12 cellular contexts compared by ENCODE assay signal in genomic region chr19:45472557-45473365, GRCh38. TPM values are rescaled to one million over a fixed set of nuclear protein-coding genes. Genes with fewer than 3 reads are reported as not detected.
A peak's percentile ranks its signal among the peaks of the same experiment; 100 is the strongest.
DNase-seq lines count a peak whose midpoint lies in the region; ATAC-seq and TF ChIP-seq lines count a peak whose summit lies in the region.
"Had no signal": no experiment of that assay in that cellular context is flagged by ENCODE, and none has a peak within 500 bp of the region (broad histone marks: within the 10 kb centered on the region; RNA-seq: fewer than 3 reads in every experiment).

No MANE protein-coding gene starts in this region.

- TF ChIP-seq POLR2A in adrenal gland (IDR thresholded peaks at IDR 0.05), result no peak

- H3K4me3 Mint-ChIP-seq in WTC11 (peak overlapping the region; percentile 73), progenitor cell of endocrine pancreas (ENCODE audit: low read depth) (peak overlapping the region; percentile 77)
- H3K4me3 Mint-ChIP-seq in stimulated activated memory B cell treated with anti-CD40 and anti-IgM and Interleukin-4, amounts not matched to agents 10 μg/mL and 1 μg/mL and 100 μg/mL, for 72 hours, result no peak overlapping the region

- H3K36me3 Mint-ChIP-seq in WTC11 (no peaks in the 10 kb centered on the region), progenitor cell of endocrine pancreas (ENCODE audit: insufficient read depth) (no peaks in the 10 kb centered on the region)
- peaks cover 6% of the 10 kb centered on the region for H3K36me3 Mint-ChIP-seq in stimulated activated memory B cell treated with anti-CD40 and anti-IgM and Interleukin-4, amounts not matched to agents 10 μg/mL and 1 μg/mL and 100 μg/mL, for 72 hours

- H3K9me3 ChIP-seq in WERI-Rb-1 (ENCODE audit: severe bottlenecking) (no peaks in the 10 kb centered on the region), adrenal gland (replicated peaks in 1 of 3) (no peaks in the 10 kb centered on the region)
- H3K9me3 ChIP-seq: SK-N-SH had no signal

- H3K27ac ChIP-seq in WERI-Rb-1 (no peak overlapping the region), adrenal gland (no peak overlapping the region)

- TF ChIP-seq CTCF in WTC11 (IDR thresholded peaks at IDR 0.05) (no peak), fibroblast of pulmonary artery (IDR thresholded peaks at IDR 0.05; ENCODE audit: low read length, missing control alignments) (no peak), progenitor cell of endocrine pancreas (IDR thresholded peaks at IDR 0.05; ENCODE audit: unreplicated experiment) (no peak), WERI-Rb-1 (IDR thresholded peaks at IDR 0.05; ENCODE audit: low read depth, low read length) (no peak), adrenal gland (IDR thresholded peaks at IDR 0.05) (no peak)

- POLR2A ChIA-PET in WTC11 (lab: Charles Lee), result interaction anchor here (1.1 kb wide), 1 partner anchor 20 kb away, joined by 3 read pairs; no protein-coding TSS in a partner anchor

- CTCF ChIA-PET in WTC11 (lab: Charles Lee), result interaction anchor here (1.3 to 5.0 kb wide), 3 partner anchors 13 to 33 kb away, joined by 4 to 33 read pairs (median 13); no protein-coding TSS in a partner anchor

- WGBS in adrenal gland, 4 donors, result 32 to 48% (median 38%) methylated on average over 39 to 44 of the region's 44 CpGs

- H3K4me3 ChIP-seq in fibroblast of pulmonary artery (replicated peaks; ENCODE audit: low read depth, low read length) (no peak overlapping the region), WERI-Rb-1 (ENCODE audit: low read depth, low read length) (no peak overlapping the region), adrenal gland (no peak overlapping the region)

- H3K27me3 Mint-ChIP-seq in WTC11 (ENCODE audit: low read depth), result peaks cover 87% of the 10 kb centered on the region
- H3K27me3 Mint-ChIP-seq in progenitor cell of endocrine pancreas, result peaks cover 31% of the 10 kb centered on the region
- H3K27me3 Mint-ChIP-seq in stimulated activated memory B cell treated with anti-CD40 and anti-IgM and Interleukin-4, amounts not matched to agents 10 μg/mL and 1 μg/mL and 100 μg/mL, for 72 hours, result no peaks in the 10 kb centered on the region

- peaks cover 22 to 28% of the 10 kb centered on the region in 2 donors for H3K4me1 ChIP-seq in adrenal gland (replicated peaks in 1 of 2)

- no peak for ATAC-seq in WTC11
- no peak for ATAC-seq in stimulated activated memory B cell treated with anti-CD40 and anti-IgM and Interleukin-4, amounts not matched to agents 10 μg/mL and 1 μg/mL and 100 μg/mL, for 72 hours
- ATAC-seq: left ventricle myocardium superior had no signal

- H3K9me3 Mint-ChIP-seq in WTC11, result no peaks in the 10 kb centered on the region
- no peaks in the 10 kb centered on the region for H3K9me3 Mint-ChIP-seq in progenitor cell of endocrine pancreas (ENCODE audit: low read depth)
- no peaks in the 10 kb centered on the region for H3K9me3 Mint-ChIP-seq in stimulated activated memory B cell treated with anti-CD40 and anti-IgM and Interleukin-4, amounts not matched to agents 10 μg/mL and 1 μg/mL and 100 μg/mL, for 72 hours

- intact Hi-C loops in adrenal gland (cut with DNase I), result no loop called here

- H3K27me3 ChIP-seq in WERI-Rb-1 (ENCODE audit: insufficient read depth, low read depth, severe bottlenecking) (no peaks in the 10 kb centered on the region), adrenal gland (peaks cover 5% of the 10 kb centered on the region)

- H3K36me3 ChIP-seq in WERI-Rb-1 (no peaks in the 10 kb centered on the region), adrenal gland (replicated peaks in 1 of 2) (no peaks in the 10 kb centered on the region)

- H3K4me1 Mint-ChIP-seq in WTC11 (peaks cover 33% of the 10 kb centered on the region), progenitor cell of endocrine pancreas (ENCODE audit: low read depth) (peaks cover 19% of the 10 kb centered on the region)
- peaks cover 73% of the 10 kb centered on the region for H3K4me1 Mint-ChIP-seq in stimulated activated memory B cell treated with anti-CD40 and anti-IgM and Interleukin-4, amounts not matched to agents 10 μg/mL and 1 μg/mL and 100 μg/mL, for 72 hours

- DNase-seq in activated CD4-positive, alpha-beta T cell treated with anti-CD3 and anti-CD28 coated beads, Interleukin-2, amount 50 U/mL, for 1 hour, result peak; percentile 35
- no peak for DNase-seq in activated CD4-positive, alpha-beta T cell treated with anti-CD3 and anti-CD28 coated beads for 4 hours
- no peak for DNase-seq in WTC11 (ENCODE audit: low spot score)
- DNase-seq in fibroblast of pulmonary artery (ENCODE audit: low read depth), result peak; percentile 36
- DNase-seq in progenitor cell of endocrine pancreas (ENCODE audit: low spot score, unreplicated experiment), result no peak
- no peak for DNase-seq in WERI-Rb-1
- no peak for DNase-seq in adrenal gland
- DNase-seq: KG1, left ventricle myocardium superior, NCI-H446 treated with DMSO at 0.1 percent for 48 hours, SK-N-SH had no signal

- H3K27ac Mint-ChIP-seq in WTC11 (no peak overlapping the region), progenitor cell of endocrine pancreas (peak overlapping the region; percentile 42)
- H3K27ac Mint-ChIP-seq in stimulated activated memory B cell treated with anti-CD40 and anti-IgM and Interleukin-4, amounts not matched to agents 10 μg/mL and 1 μg/mL and 100 μg/mL, for 72 hours, result no peak overlapping the region

TF ChIP-seq in WTC11, 78 proteins besides CTCF, POLR2A, EP300 and RAD21 (continues in another document):
- TF ChIP-seq ZNF138 (CRISPR knock-in tag; conservative IDR thresholded peaks at IDR 0.05) (no peak), AR (CRISPR knock-in tag; IDR thresholded peaks at IDR 0.05) (no peak), ERG (CRISPR knock-in tag; IDR thresholded peaks at IDR 0.05) (no peak), ZNF671 (CRISPR knock-in tag; IDR thresholded peaks at IDR 0.05) (no peak)
- TF ChIP-seq, protein P1, sequence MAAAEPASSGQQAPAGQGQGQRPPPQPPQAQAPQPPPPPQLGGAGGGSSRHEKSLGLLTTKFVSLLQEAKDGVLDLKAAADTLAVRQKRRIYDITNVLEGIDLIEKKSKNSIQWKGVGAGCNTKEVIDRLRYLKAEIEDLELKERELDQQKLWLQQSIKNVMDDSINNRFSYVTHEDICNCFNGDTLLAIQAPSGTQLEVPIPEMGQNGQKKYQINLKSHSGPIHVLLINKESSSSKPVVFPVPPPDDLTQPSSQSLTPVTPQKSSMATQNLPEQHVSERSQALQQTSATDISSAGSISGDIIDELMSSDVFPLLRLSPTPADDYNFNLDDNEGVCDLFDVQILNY (CRISPR knock-in tag; IDR thresholded peaks at IDR 0.05), result no peak

RNA-seq across cellular contexts. Expression of gene FOSB, which starts 5.0 kb away (rescaled TPM):
- total RNA-seq in WTC11 (2021) (2.3 to 7.2 TPM (median 5.4 TPM) in 3 replicates), progenitor cell of endocrine pancreas (5.3 and 7.3 TPM in 2 replicates), adrenal gland (10 to 100 TPM in 1 of 8 donors, 1 to 10 TPM in 7; 1.0 to 21.7 (median 2.8) TPM)
- 10 to 100 TPM in 1 of 3 donors, 1 to 10 TPM in 1, under 1 TPM in 1; 0.95 to 11.1 (median 4.3) TPM for polyA plus RNA-seq in adrenal gland

RNA-seq across cellular contexts. Expression of gene RTN2, which starts 24.1 kb away (rescaled TPM):
- total RNA-seq in WTC11 (2021) (25.1 to 27.8 TPM (median 27.4 TPM) in 3 replicates), progenitor cell of endocrine pancreas (17.9 and 21.6 TPM in 2 replicates), adrenal gland (10 to 100 TPM in 7 of 8 donors, 1 to 10 TPM in 1; 8.6 to 65.8 (median 20.7) TPM)
- 10 to 100 TPM in 1 of 3 donors, 1 to 10 TPM in 2; 4.8 to 11.8 (median 7.4) TPM for polyA plus RNA-seq in adrenal gland

RNA-seq across cellular contexts. Expression of gene PPM1N, which starts 25.5 kb away (rescaled TPM):
- 10.3 to 15.1 TPM (median 14.2 TPM) in 3 replicates for total RNA-seq in WTC11 (2021)
- 0.62 TPM in 1 of 2 replicates, not detected in the other for total RNA-seq in progenitor cell of endocrine pancreas
- total RNA-seq in adrenal gland, result 1 to 10 TPM in 6 of 8 donors, not detected in 2; 1.2 to 2.5 (median 1.7) TPM
- polyA plus RNA-seq in adrenal gland, result 1 to 10 TPM in 2 of 3 donors, under 1 TPM in 1; 0.99 to 3.7 (median 1.7) TPM

RNA-seq across cellular contexts. Expression of gene VASP, which starts 34.5 kb away (rescaled TPM):
- 143 to 146 TPM (median 144 TPM) in 3 replicates for total RNA-seq in WTC11 (2021)
- total RNA-seq in progenitor cell of endocrine pancreas, result 93.4 and 94.9 TPM in 2 replicates
- total RNA-seq in adrenal gland, result 100 to 1,000 TPM in 2 of 8 donors, 10 to 100 TPM in 6; 41.4 to 118 (median 68.8) TPM
- polyA plus RNA-seq in adrenal gland, result 10 to 100 TPM; 30.2 to 96.2 (median 62.9) TPM

RNA-seq across cellular contexts. Expression of gene ERCC1, which starts 49.0 kb away (rescaled TPM):
- total RNA-seq in WTC11 (2021) (43.7 to 60.6 TPM (median 60.1 TPM) in 3 replicates), progenitor cell of endocrine pancreas (58.5 and 64.8 TPM in 2 replicates), adrenal gland (100 to 1,000 TPM in 2 of 8 donors, 10 to 100 TPM in 6; 63.6 to 107 (median 90.4) TPM)
- polyA plus RNA-seq in adrenal gland, result 10 to 100 TPM; 62.9 to 89.2 (median 87.0) TPM

Comparison
In these comparisons a context has a peak if more than half of its experiments do, and no peak if none do; other contexts are left out.
1. DNase-seq: peak in activated CD4-positive, alpha-beta T cell treated with anti-CD3 and anti-CD28 coated beads, Interleukin-2, amount 50 U/mL, for 1 hour (single experiment) and fibroblast of pulmonary artery (single experiment); none in activated CD4-positive, alpha-beta T cell treated with anti-CD3 and anti-CD28 coated beads for 4 hours (0 of 2), WTC11 (single experiment), progenitor cell of endocrine pancreas (single experiment), WERI-Rb-1 (single experiment) and adrenal gland (0 of 7).